ENCODE assay signal across 2 cellular contexts in genomic region chr3:166296179-166296783, GRCh38.
TF ChIP-seq lines count a peak whose summit lies in the region.

No MANE protein-coding gene starts in this region.

TF ChIP-seq in GM23338, 12 proteins besides CTCF, POLR2A, EP300 and RAD21:
- TF ChIP-seq POLR2AphosphoS5 (IDR thresholded peaks at IDR 0.05; ENCODE audit: low read depth) (no peak), ZNF331 (CRISPR knock-in tag; IDR thresholded peaks at IDR 0.05; ENCODE audit: low read depth) (no peak), STAT1 (IDR thresholded peaks at IDR 0.05; ENCODE audit: unreplicated experiment) (no peak), ZNF114 (CRISPR knock-in tag; IDR thresholded peaks at IDR 0.05) (no peak), JUNB (IDR thresholded peaks at IDR 0.05; ENCODE audit: unreplicated experiment) (no peak), ZNF462 (CRISPR knock-in tag; IDR thresholded peaks at IDR 0.05) (no peak), ETS1 (IDR thresholded peaks at IDR 0.05) (no peak), REST (IDR thresholded peaks at IDR 0.05; ENCODE audit: unreplicated experiment) (no peak), EZH2phosphoT487 (IDR thresholded peaks at IDR 0.05; ENCODE audit: unreplicated experiment) (no peak), NANOG (IDR thresholded peaks at IDR 0.05; ENCODE audit: borderline replicate concordance) (no peak), CREB1 (CRISPR knock-in tag; IDR thresholded peaks at IDR 0.05; ENCODE audit: low read depth) (no peak), EZH2 (IDR thresholded peaks at IDR 0.05; ENCODE audit: low read depth, unreplicated experiment) (no peak)

TF ChIP-seq in H1, 55 proteins besides CTCF, POLR2A, EP300 and RAD21:
- no peak for TF ChIP-seq GTF2F1 (IDR thresholded peaks at IDR 0.05; ENCODE audit: borderline replicate concordance, low read depth, low read length)
- TF ChIP-seq E2F6 (IDR thresholded peaks at IDR 0.05): no peak
- no peak for TF ChIP-seq SP4 (IDR thresholded peaks at IDR 0.05; ENCODE audit: low read length)
- TF ChIP-seq CHD1 (IDR thresholded peaks at IDR 0.05; ENCODE audit: low read depth, low read length): no peak
- no peak for TF ChIP-seq MAX (IDR thresholded peaks at IDR 0.05)
- no peak for TF ChIP-seq JUN (IDR thresholded peaks at IDR 0.05; ENCODE audit: low read depth, low read length)
- TF ChIP-seq KDM5A (IDR thresholded peaks at IDR 0.05; ENCODE audit: low read length): no peak
- no peak for TF ChIP-seq HDAC2 (IDR thresholded peaks at IDR 0.05; ENCODE audit: borderline replicate concordance in 1 of 2, low read depth in 2 of 2, low read length in 2 of 2)
- no peak for TF ChIP-seq SP1 (IDR thresholded peaks at IDR 0.05; ENCODE audit: low read depth, low read length)
- no peak for TF ChIP-seq JUND (IDR thresholded peaks at IDR 0.05; ENCODE audit: low read length)
- no peak for TF ChIP-seq SIN3A (conservative IDR thresholded peaks at IDR 0.05 in 1 of 2, IDR thresholded peaks at IDR 0.05 in 1 of 2; ENCODE audit: low read depth in 1 of 2, low read length in 2 of 2)
